Comparison of ENCODE assay signal across 8 cellular contexts in the genomic region with DNA sequence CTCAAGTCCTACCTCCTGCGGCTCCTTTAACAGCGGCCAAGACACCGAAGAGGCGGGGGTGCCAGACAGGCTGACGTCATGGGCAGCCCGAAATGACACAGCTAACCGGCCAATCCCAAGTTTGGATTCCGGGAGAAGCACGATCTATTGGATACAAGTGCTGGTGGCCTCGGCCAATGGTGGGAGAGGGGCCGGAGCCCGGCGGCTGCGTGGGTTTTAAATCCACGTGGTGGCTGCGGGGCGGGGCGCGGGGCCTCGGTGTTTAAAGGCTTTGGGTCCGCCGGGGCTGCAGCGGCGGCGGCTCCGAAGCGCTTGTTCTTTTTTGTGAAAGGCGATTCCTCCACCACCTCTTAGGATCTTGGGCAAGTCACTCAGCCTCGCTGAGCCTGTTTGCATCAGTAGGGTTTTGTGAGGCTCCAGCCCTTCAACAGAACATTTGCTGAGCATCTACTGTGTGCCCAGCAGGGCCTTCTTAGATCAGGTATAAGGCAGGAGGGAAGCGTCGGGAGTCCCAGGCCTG. TPM values are rescaled to one million over a fixed set of nuclear protein-coding genes. Genes with fewer than 3 reads are reported as not detected.
A peak's percentile ranks its signal among the peaks of the same experiment; 100 is the strongest.
DNase-seq lines count a peak whose midpoint lies in the region; ATAC-seq, FAIRE-seq and TF ChIP-seq lines count a peak whose summit lies in the region.

No MANE protein-coding gene starts in this region.

- no peak for TF ChIP-seq POLR2A in erythroblast (IDR thresholded peaks at IDR 0.05; ENCODE audit: low read length)

- FAIRE-seq in HTR-8/SVneo (lab: Jason Lieb, UNC) = peak; percentile 99

- DNase-seq in COLO668 (lab: John Stamatoyannopoulos, UW; ENCODE audit: unreplicated experiment) (peak; percentile 38), HTR-8/SVneo (ENCODE audit: insufficient read length, low spot score) (peak; percentile 100), OCI-M1 (lab: John Stamatoyannopoulos, UW) (peak; percentile 67), erythroblast (lab: John Stamatoyannopoulos, UW) (peak; percentile 82 to 86), mucosa of gallbladder (ENCODE audit: low spot score) (peak; percentile 98)
- DNase-seq in activated T-cell treated with anti-CD3 and anti-CD28 coated beads, Interleukin-2, amount 50 U/mL, for 24 hours = peak; percentile 93
- peak; percentile 86 to 88 for DNase-seq in stimulated activated CD8-positive, alpha-beta memory T cell treated with anti-CD3 and anti-CD28 coated beads, Interleukin-2, amount 100 ng/mL, for 48 hours (ENCODE audit: low read depth in 2 of 2)

- no peaks in the 10 kb centered on the region for H3K36me3 Mint-ChIP-seq in activated T-cell treated with anti-CD3 and anti-CD28 coated beads, Interleukin-2, amount 50 U/mL, for 24 hours (ENCODE audit: low read depth)

- no peaks in the 10 kb centered on the region for H3K9me3 Mint-ChIP-seq in activated T-cell treated with anti-CD3 and anti-CD28 coated beads, Interleukin-2, amount 50 U/mL, for 24 hours

- H3K27ac Mint-ChIP-seq in activated T-cell treated with anti-CD3 and anti-CD28 coated beads, Interleukin-2, amount 50 U/mL, for 24 hours = no peak overlapping the region

- H3K4me3 Mint-ChIP-seq in activated T-cell treated with anti-CD3 and anti-CD28 coated beads, Interleukin-2, amount 50 U/mL, for 24 hours = peak overlapping the region; percentile 60

- H3K27me3 Mint-ChIP-seq in activated T-cell treated with anti-CD3 and anti-CD28 coated beads, Interleukin-2, amount 50 U/mL, for 24 hours = peaks cover 4% of the 10 kb centered on the region

- peaks cover 15% of the 10 kb centered on the region for H3K4me1 Mint-ChIP-seq in activated T-cell treated with anti-CD3 and anti-CD28 coated beads, Interleukin-2, amount 50 U/mL, for 24 hours (ENCODE audit: low read depth)

- ATAC-seq in GM21423 (IDR thresholded peaks at IDR 0.05; ENCODE audit: unreplicated experiment) = peak; percentile 98

RNA-seq across cellular contexts. Expression of gene PMEPA1, which starts 8.7 kb away (rescaled TPM):
- total RNA-seq in mucosa of gallbladder = 83.8 TPM

Comparison
In these comparisons a context has a peak if more than half of its experiments do, and no peak if none do; other contexts are left out.
1. Peak in every context shown above with its lines: DNase-seq and ATAC-seq.
2. DNase-seq: peak in every context shown above with its lines; median percentile 100 in HTR-8/SVneo; 98 in mucosa of gallbladder; 93 in activated T-cell treated with anti-CD3 and anti-CD28 coated beads, Interleukin-2, amount 50 U/mL, for 24 hours; 87 in stimulated activated CD8-positive, alpha-beta memory T cell treated with anti-CD3 and anti-CD28 coated beads, Interleukin-2, amount 100 ng/mL, for 48 hours; 84 in erythroblast; 67 in OCI-M1; 38 in COLO668.